In genomic region chr5:67146981-67147380, GRCh38 we compare ENCODE assay signal across 7 cellular contexts. TPM values are rescaled to one million over a fixed set of nuclear protein-coding genes. Genes with fewer than 3 reads are reported as not detected.
"Had no signal": no experiment of that assay in that cellular context is flagged by ENCODE, and none has a peak within 500 bp of the region (broad histone marks: within the 10 kb centered on the region; RNA-seq: fewer than 3 reads in every experiment).

No MANE protein-coding gene starts in this region.

- ATAC-seq: HepG2 had no signal

- H3K4me3 ChIP-seq: K562 had no signal

- H3K4me1 Mint-ChIP-seq: IgD-negative memory B cell had no signal

- H3K27ac Mint-ChIP-seq: IgD-negative memory B cell had no signal

- H3K9me3 Mint-ChIP-seq: IgD-negative memory B cell had no signal

- H3K4me3 Mint-ChIP-seq: IgD-negative memory B cell had no signal

- H3K27me3 Mint-ChIP-seq: IgD-negative memory B cell had no signal

- DNase-seq: KG1 had no signal

- H3K27ac ChIP-seq: HL-60 had no signal

RNA-seq across cellular contexts. Expression of gene CD180, which starts 49.6 kb away (rescaled TPM):
- total RNA-seq: HepG2, HT-29, IMR-90 had no signal
